8 cellular contexts compared by ENCODE assay signal in genomic region chr2:96636772-96637171, GRCh38. TPM values are rescaled to one million over a fixed set of nuclear protein-coding genes. Genes with fewer than 3 reads are reported as not detected.
A peak's percentile ranks its signal among the peaks of the same experiment; 100 is the strongest.
DNase-seq lines count a peak whose midpoint lies in the region; ATAC-seq and TF ChIP-seq lines count a peak whose summit lies in the region.

No MANE protein-coding gene starts in this region.

- H3K36me3 Mint-ChIP-seq in progenitor cell of endocrine pancreas (ENCODE audit: insufficient read depth) = peaks cover 8% of the 10 kb centered on the region

- peak overlapping the region; percentile 2 for H3K27ac Mint-ChIP-seq in progenitor cell of endocrine pancreas

- H3K9me3 Mint-ChIP-seq in progenitor cell of endocrine pancreas (ENCODE audit: low read depth) = no peaks in the 10 kb centered on the region

- H3K27me3 Mint-ChIP-seq in progenitor cell of endocrine pancreas = no peaks in the 10 kb centered on the region

- no peak overlapping the region for H3K27ac ChIP-seq in SK-N-MC

- H3K36me3 ChIP-seq in GM06990 (ENCODE audit: control insufficient read depth, insufficient read depth, low read length) = no peaks in the 10 kb centered on the region
- H3K36me3 ChIP-seq in SK-N-MC (ENCODE audit: insufficient read depth, low read length) = peaks cover 43% of the 10 kb centered on the region

- ATAC-seq in HG02938 (IDR thresholded peaks at IDR 0.05; ENCODE audit: unreplicated experiment) = no peak
- ATAC-seq in HG03045 (IDR thresholded peaks at IDR 0.05; ENCODE audit: unreplicated experiment) = no peak

- peak overlapping the region; percentile 74 for H3K9ac ChIP-seq in SK-N-MC (ENCODE audit: insufficient read length)

- peak overlapping the region; percentile 71 for H3K4me3 ChIP-seq in GM06990 (replicated peaks; ENCODE audit: low read depth, low read length)
- H3K4me3 ChIP-seq in SK-N-MC = peak overlapping the region; percentile 90

- no peaks in the 10 kb centered on the region for H3K27me3 ChIP-seq in GM06990 (replicated peaks; ENCODE audit: control insufficient read depth, insufficient read depth, low read length)

- H3K4me3 Mint-ChIP-seq in progenitor cell of endocrine pancreas (ENCODE audit: low read depth) = peak overlapping the region; percentile 90

- peaks cover 15% of the 10 kb centered on the region for H3K4me1 Mint-ChIP-seq in progenitor cell of endocrine pancreas (ENCODE audit: low read depth)

- no peaks in the 10 kb centered on the region for H3K9me3 ChIP-seq in SK-N-MC (ENCODE audit: low read depth, low read length)

- TF ChIP-seq CTCF in GM06990 (IDR thresholded peaks at IDR 0.05; ENCODE audit: insufficient read depth, low read length, poor library complexity, severe bottlenecking) (no peak), progenitor cell of endocrine pancreas (IDR thresholded peaks at IDR 0.05; ENCODE audit: unreplicated experiment) (no peak)

- DNase-seq in GM06990 (ENCODE audit: extremely low read depth, insufficient read length) (no peak), SK-N-MC (ENCODE audit: low read depth, low spot score) (no peak), fibroblast of peridontal ligament (ENCODE audit: extremely low read depth) (peak; percentile 45), progenitor cell of endocrine pancreas (ENCODE audit: low spot score, unreplicated experiment) (no peak), midbrain (lab: John Stamatoyannopoulos, UW) (no peak), NCI-H69 (lab: John Stamatoyannopoulos, UW) (no peak)

RNA-seq across cellular contexts. Expression of gene KANSL3, which starts 1.3 kb away (rescaled TPM):
- total RNA-seq in progenitor cell of endocrine pancreas = 53.6 and 57.7 TPM in 2 replicates

RNA-seq across cellular contexts. Expression of gene FER1L5, which starts 5.8 kb away (rescaled TPM):
- 1.0 and 1.5 TPM in 2 replicates for total RNA-seq in progenitor cell of endocrine pancreas
